ENCODE assay signal across 2 cellular contexts in the genomic region with DNA sequence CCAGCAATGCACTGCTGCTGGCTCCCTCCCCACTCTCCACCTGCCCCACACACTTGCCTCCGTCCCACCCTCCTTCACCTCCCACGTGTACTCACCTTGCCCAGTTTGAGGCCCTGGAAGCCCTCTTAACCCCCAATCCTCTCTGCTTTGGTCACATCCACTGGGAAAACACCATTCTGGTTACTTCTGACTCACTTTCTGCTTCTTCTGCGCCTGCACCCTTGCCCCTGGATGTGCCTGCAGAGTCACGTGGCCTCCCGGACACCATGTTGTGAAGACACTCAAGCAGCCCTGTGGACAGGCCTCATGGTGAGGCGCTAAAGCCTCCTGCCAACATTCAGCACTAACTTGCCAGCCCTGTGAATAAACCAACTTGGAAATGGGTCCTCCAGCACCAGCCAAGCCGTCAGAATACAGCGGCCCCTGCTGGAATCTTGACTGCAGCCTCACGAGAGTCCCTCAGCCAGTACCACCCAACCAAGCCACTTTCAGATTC.
A peak's percentile ranks its signal among the peaks of the same experiment; 100 is the strongest.
TF ChIP-seq lines count a peak whose summit lies in the region.

No MANE protein-coding gene starts in this region.

TF ChIP-seq in HEK293, 187 proteins besides CTCF, POLR2A, EP300 and RAD21:
- TF ChIP-seq ZBTB48 (tag by site-specific recombination; IDR thresholded peaks at IDR 0.05) (no peak), EGR2 (tag by site-specific recombination; IDR thresholded peaks at IDR 0.05; ENCODE audit: low read depth) (0 out of 2 replicates have a peak, but pooled peaks have one; percentile 5), ZNF654 (tag by site-specific recombination; IDR thresholded peaks at IDR 0.05; ENCODE audit: low read depth) (peak; percentile 19), ZNF510 (tag by site-specific recombination; IDR thresholded peaks at IDR 0.05; ENCODE audit: insufficient replicate concordance) (no peak)
TF ChIP-seq in HEK293: peak in this region for 2.

TF ChIP-seq in HepG2, 621 proteins besides CTCF, POLR2A, EP300 and RAD21 (continues in another document):
- TF ChIP-seq DMAP1 (CRISPR knock-in tag; IDR thresholded peaks at IDR 0.05) = no peak
- no peak for TF ChIP-seq ARNTL (CRISPR knock-in tag; IDR thresholded peaks at IDR 0.05)
- TF ChIP-seq, protein P1, sequence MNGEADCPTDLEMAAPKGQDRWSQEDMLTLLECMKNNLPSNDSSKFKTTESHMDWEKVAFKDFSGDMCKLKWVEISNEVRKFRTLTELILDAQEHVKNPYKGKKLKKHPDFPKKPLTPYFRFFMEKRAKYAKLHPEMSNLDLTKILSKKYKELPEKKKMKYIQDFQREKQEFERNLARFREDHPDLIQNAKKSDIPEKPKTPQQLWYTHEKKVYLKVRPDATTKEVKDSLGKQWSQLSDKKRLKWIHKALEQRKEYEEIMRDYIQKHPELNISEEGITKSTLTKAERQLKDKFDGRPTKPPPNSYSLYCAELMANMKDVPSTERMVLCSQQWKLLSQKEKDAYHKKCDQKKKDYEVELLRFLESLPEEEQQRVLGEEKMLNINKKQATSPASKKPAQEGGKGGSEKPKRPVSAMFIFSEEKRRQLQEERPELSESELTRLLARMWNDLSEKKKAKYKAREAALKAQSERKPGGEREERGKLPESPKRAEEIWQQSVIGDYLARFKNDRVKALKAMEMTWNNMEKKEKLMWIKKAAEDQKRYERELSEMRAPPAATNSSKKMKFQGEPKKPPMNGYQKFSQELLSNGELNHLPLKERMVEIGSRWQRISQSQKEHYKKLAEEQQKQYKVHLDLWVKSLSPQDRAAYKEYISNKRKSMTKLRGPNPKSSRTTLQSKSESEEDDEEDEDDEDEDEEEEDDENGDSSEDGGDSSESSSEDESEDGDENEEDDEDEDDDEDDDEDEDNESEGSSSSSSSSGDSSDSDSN (CRISPR knock-in tag; IDR thresholded peaks at IDR 0.05) = no peak
- TF ChIP-seq ZNF430 (CRISPR knock-in tag; IDR thresholded peaks at IDR 0.05) = no peak
- TF ChIP-seq FOXA1 (IDR thresholded peaks at IDR 0.05) = no peak
- no peak for TF ChIP-seq FOXA1 (CRISPR knock-in tag; IDR thresholded peaks at IDR 0.05)
- 0 out of 2 replicates have a peak, but pooled peaks have one; percentile 24 for TF ChIP-seq ZMYM4 (CRISPR knock-in tag; IDR thresholded peaks at IDR 0.05)
- peak; percentile 31; the same call in 1 of the 2 replicates for TF ChIP-seq NFKB2 (CRISPR knock-in tag; IDR thresholded peaks at IDR 0.05; ENCODE audit: borderline replicate concordance)
- peak; percentile 37; the same call in 1 of the 2 replicates for TF ChIP-seq HOXA3 (CRISPR knock-in tag; IDR thresholded peaks at IDR 0.05)
- TF ChIP-seq, protein P2, sequence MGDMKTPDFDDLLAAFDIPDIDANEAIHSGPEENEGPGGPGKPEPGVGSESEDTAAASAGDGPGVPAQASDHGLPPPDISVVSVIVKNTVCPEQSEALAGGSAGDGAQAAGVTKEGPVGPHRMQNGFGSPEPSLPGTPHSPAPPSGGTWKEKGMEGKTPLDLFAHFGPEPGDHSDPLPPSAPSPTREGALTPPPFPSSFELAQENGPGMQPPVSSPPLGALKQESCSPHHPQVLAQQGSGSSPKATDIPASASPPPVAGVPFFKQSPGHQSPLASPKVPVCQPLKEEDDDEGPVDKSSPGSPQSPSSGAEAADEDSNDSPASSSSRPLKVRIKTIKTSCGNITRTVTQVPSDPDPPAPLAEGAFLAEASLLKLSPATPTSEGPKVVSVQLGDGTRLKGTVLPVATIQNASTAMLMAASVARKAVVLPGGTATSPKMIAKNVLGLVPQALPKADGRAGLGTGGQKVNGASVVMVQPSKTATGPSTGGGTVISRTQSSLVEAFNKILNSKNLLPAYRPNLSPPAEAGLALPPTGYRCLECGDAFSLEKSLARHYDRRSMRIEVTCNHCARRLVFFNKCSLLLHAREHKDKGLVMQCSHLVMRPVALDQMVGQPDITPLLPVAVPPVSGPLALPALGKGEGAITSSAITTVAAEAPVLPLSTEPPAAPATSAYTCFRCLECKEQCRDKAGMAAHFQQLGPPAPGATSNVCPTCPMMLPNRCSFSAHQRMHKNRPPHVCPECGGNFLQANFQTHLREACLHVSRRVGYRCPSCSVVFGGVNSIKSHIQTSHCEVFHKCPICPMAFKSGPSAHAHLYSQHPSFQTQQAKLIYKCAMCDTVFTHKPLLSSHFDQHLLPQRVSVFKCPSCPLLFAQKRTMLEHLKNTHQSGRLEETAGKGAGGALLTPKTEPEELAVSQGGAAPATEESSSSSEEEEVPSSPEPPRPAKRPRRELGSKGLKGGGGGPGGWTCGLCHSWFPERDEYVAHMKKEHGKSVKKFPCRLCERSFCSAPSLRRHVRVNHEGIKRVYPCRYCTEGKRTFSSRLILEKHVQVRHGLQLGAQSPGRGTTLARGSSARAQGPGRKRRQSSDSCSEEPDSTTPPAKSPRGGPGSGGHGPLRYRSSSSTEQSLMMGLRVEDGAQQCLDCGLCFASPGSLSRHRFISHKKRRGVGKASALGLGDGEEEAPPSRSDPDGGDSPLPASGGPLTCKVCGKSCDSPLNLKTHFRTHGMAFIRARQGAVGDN (CRISPR knock-in tag; IDR thresholded peaks at IDR 0.05) = peak; percentile 36; the same call in 1 of the 2 replicates
- no peak for TF ChIP-seq LCORL (IDR thresholded peaks at IDR 0.05)
- TF ChIP-seq LCORL (CRISPR knock-in tag; IDR thresholded peaks at IDR 0.05) = 0 out of 2 replicates have a peak, but pooled peaks have one; percentile 32
- no peak for TF ChIP-seq ZNF12 (CRISPR knock-in tag; IDR thresholded peaks at IDR 0.05)
- TF ChIP-seq, protein P3, sequence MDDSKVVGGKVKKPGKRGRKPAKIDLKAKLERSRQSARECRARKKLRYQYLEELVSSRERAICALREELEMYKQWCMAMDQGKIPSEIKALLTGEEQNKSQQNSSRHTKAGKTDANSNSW (CRISPR knock-in tag; IDR thresholded peaks at IDR 0.05; ENCODE audit: borderline replicate concordance) = no peak
- TF ChIP-seq, protein P4, sequence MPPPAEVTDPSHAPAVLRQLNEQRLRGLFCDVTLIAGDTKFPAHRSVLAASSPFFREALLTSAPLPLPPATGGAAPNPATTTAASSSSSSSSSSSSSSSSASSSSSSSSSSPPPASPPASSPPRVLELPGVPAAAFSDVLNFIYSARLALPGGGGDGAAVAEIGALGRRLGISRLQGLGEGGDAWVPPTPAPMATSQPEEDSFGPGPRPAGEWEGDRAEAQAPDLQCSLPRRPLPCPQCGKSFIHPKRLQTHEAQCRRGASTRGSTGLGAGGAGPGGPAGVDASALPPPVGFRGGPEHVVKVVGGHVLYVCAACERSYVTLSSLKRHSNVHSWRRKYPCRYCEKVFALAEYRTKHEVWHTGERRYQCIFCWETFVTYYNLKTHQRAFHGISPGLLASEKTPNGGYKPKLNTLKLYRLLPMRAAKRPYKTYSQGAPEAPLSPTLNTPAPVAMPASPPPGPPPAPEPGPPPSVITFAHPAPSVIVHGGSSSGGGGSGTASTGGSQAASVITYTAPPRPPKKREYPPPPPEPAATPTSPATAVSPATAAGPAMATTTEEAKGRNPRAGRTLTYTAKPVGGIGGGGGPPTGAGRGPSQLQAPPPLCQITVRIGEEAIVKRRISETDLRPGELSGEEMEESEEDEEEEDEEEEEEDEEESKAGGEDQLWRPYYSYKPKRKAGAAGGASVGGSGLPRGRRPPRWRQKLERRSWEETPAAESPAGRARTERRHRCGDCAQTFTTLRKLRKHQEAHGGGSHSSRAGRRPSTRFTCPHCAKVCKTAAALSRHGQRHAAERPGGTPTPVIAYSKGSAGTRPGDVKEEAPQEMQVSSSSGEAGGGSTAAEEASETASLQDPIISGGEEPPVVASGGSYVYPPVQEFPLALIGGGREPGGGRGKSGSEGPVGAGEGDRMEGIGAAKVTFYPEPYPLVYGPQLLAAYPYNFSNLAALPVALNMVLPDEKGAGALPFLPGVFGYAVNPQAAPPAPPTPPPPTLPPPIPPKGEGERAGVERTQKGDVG (CRISPR knock-in tag; IDR thresholded peaks at IDR 0.05; ENCODE audit: borderline replicate concordance) = no peak
- TF ChIP-seq SMC3 (IDR thresholded peaks at IDR 0.05; ENCODE audit: low read length) = peak; percentile 60
- TF ChIP-seq ZNF501 (CRISPR knock-in tag; IDR thresholded peaks at IDR 0.05) = peak; percentile 15; the same call in 1 of the 2 replicates
- TF ChIP-seq ZNF790 (CRISPR knock-in tag; IDR thresholded peaks at IDR 0.05; ENCODE audit: borderline replicate concordance) = no peak
- no peak for TF ChIP-seq SAP130 (CRISPR knock-in tag; IDR thresholded peaks at IDR 0.05; ENCODE audit: low read depth)
- TF ChIP-seq, protein P5, sequence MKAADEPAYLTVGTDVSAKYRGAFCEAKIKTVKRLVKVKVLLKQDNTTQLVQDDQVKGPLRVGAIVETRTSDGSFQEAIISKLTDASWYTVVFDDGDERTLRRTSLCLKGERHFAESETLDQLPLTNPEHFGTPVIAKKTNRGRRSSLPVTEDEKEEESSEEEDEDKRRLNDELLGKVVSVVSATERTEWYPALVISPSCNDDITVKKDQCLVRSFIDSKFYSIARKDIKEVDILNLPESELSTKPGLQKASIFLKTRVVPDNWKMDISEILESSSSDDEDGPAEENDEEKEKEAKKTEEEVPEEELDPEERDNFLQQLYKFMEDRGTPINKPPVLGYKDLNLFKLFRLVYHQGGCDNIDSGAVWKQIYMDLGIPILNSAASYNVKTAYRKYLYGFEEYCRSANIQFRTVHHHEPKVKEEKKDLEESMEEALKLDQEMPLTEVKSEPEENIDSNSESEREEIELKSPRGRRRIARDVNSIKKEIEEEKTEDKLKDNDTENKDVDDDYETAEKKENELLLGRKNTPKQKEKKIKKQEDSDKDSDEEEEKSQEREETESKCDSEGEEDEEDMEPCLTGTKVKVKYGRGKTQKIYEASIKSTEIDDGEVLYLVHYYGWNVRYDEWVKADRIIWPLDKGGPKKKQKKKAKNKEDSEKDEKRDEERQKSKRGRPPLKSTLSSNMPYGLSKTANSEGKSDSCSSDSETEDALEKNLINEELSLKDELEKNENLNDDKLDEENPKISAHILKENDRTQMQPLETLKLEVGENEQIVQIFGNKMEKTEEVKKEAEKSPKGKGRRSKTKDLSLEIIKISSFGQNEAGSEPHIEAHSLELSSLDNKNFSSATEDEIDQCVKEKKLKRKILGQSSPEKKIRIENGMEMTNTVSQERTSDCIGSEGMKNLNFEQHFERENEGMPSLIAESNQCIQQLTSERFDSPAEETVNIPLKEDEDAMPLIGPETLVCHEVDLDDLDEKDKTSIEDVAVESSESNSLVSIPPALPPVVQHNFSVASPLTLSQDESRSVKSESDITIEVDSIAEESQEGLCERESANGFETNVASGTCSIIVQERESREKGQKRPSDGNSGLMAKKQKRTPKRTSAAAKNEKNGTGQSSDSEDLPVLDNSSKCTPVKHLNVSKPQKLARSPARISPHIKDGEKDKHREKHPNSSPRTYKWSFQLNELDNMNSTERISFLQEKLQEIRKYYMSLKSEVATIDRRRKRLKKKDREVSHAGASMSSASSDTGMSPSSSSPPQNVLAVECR (CRISPR knock-in tag; IDR thresholded peaks at IDR 0.05; ENCODE audit: borderline replicate concordance) = peak; percentile 40; the same call in 1 of the 2 replicates
- TF ChIP-seq MEF2D (CRISPR knock-in tag; IDR thresholded peaks at IDR 0.05) = no peak
- TF ChIP-seq ZMYM3 (CRISPR knock-in tag; IDR thresholded peaks at IDR 0.05) = 0 out of 2 replicates have a peak, but pooled peaks have one; percentile 33
- no peak for TF ChIP-seq PAWR (CRISPR knock-in tag; IDR thresholded peaks at IDR 0.05; ENCODE audit: borderline replicate concordance)
- 0 out of 2 replicates have a peak, but pooled peaks have one; percentile 13 for TF ChIP-seq MED1 (CRISPR knock-in tag; IDR thresholded peaks at IDR 0.05)
- peak; percentile 38 for TF ChIP-seq YY1 (IDR thresholded peaks at IDR 0.05; ENCODE audit: insufficient read depth, insufficient replicate concordance, low read depth, low read length)
- no peak for TF ChIP-seq XBP1 (CRISPR knock-in tag; IDR thresholded peaks at IDR 0.05)
- TF ChIP-seq, protein P6, sequence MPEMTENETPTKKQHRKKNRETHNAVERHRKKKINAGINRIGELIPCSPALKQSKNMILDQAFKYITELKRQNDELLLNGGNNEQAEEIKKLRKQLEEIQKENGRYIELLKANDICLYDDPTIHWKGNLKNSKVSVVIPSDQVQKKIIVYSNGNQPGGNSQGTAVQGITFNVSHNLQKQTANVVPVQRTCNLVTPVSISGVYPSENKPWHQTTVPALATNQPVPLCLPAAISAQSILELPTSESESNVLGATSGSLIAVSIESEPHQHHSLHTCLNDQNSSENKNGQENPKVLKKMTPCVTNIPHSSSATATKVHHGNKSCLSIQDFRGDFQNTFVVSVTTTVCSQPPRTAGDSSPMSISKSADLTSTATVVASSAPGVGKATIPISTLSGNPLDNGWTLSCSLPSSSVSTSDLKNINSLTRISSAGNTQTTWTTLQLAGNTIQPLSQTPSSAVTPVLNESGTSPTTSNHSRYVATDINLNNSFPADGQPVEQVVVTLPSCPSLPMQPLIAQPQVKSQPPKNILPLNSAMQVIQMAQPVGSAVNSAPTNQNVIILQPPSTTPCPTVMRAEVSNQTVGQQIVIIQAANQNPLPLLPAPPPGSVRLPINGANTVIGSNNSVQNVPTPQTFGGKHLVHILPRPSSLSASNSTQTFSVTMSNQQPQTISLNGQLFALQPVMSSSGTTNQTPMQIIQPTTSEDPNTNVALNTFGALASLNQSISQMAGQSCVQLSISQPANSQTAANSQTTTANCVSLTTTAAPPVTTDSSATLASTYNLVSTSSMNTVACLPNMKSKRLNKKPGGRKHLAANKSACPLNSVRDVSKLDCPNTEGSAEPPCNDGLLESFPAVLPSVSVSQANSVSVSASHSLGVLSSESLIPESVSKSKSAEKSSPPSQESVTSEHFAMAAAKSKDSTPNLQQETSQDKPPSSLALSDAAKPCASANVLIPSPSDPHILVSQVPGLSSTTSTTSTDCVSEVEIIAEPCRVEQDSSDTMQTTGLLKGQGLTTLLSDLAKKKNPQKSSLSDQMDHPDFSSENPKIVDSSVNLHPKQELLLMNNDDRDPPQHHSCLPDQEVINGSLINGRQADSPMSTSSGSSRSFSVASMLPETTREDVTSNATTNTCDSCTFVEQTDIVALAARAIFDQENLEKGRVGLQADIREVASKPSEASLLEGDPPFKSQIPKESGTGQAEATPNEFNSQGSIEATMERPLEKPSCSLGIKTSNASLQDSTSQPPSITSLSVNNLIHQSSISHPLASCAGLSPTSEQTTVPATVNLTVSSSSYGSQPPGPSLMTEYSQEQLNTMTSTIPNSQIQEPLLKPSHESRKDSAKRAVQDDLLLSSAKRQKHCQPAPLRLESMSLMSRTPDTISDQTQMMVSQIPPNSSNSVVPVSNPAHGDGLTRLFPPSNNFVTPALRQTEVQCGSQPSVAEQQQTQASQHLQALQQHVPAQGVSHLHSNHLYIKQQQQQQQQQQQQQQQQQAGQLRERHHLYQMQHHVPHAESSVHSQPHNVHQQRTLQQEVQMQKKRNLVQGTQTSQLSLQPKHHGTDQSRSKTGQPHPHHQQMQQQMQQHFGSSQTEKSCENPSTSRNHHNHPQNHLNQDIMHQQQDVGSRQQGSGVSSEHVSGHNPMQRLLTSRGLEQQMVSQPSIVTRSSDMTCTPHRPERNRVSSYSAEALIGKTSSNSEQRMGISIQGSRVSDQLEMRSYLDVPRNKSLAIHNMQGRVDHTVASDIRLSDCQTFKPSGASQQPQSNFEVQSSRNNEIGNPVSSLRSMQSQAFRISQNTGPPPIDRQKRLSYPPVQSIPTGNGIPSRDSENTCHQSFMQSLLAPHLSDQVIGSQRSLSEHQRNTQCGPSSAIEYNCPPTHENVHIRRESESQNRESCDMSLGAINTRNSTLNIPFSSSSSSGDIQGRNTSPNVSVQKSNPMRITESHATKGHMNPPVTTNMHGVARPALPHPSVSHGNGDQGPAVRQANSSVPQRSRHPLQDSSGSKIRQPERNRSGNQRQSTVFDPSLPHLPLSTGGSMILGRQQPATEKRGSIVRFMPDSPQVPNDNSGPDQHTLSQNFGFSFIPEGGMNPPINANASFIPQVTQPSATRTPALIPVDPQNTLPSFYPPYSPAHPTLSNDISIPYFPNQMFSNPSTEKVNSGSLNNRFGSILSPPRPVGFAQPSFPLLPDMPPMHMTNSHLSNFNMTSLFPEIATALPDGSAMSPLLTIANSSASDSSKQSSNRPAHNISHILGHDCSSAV (CRISPR knock-in tag; IDR thresholded peaks at IDR 0.05; ENCODE audit: borderline replicate concordance) = no peak
- peak; percentile 40; the same call in 1 of the 2 replicates for TF ChIP-seq PITX1 (CRISPR knock-in tag; IDR thresholded peaks at IDR 0.05)
- TF ChIP-seq TARDBP (CRISPR knock-in tag; IDR thresholded peaks at IDR 0.05) = no peak
- TF ChIP-seq ZNF775 (CRISPR knock-in tag; IDR thresholded peaks at IDR 0.05; ENCODE audit: borderline replicate concordance) = no peak
- no peak for TF ChIP-seq GABPB1 (CRISPR knock-in tag; IDR thresholded peaks at IDR 0.05)
